In the genomic region with DNA sequence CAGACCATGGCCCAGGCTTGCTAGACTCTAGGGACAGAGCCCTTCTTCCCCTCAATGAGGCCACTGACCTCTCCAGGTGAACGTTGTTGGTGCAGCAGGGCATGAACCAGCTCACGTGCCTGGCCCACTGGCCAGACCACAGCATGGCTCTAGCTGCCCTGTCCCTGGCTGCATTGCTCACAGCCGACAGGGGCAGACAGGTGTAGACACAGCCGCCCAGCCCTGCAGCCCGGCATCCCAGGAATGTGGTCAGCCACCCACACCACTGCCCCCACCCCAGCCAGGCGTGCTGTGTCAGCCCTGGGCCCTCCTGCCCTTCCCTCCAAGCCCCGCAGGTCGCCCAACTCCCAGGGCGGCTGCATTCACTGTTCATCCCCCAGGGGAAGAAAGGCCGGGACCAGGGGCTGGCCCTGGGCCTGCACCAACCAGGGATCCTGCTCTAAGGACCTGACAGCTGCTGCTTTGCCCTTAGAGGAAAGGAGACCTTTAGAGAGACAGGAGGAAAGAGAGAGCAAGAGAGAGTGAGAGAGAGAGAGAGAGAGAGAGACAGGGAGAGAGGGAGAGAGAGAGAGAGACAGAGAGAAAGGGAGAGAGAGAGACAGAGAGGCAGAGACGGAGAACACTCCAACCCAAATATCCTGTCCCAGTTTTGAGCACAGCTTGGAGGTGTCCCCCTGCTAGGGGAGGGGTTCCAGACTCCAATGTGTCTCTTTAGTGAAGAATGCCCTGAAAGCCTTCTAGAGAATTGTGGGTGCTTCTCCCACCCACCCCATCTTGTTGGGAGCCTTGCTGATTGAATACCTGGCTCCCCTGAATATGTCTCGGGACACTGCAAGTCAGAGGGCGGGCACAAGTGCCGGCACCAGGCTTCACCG, we compare ENCODE assay signal across 1 cellular context.
TF ChIP-seq lines count a peak whose summit lies in the region.

No MANE protein-coding gene starts in this region.

TF ChIP-seq in WTC11, 78 proteins besides CTCF, POLR2A, EP300 and RAD21 (continued from another document):
- TF ChIP-seq AFF4 (CRISPR knock-in tag; IDR thresholded peaks at IDR 0.05; ENCODE audit: borderline replicate concordance) (no peak), IRF2 (CRISPR knock-in tag; IDR thresholded peaks at IDR 0.05; ENCODE audit: borderline replicate concordance, low read depth) (no peak), TEAD4 (CRISPR knock-in tag; IDR thresholded peaks at IDR 0.05) (peak; percentile 58; the same call in 1 of the 2 replicates), RELA (CRISPR knock-in tag; IDR thresholded peaks at IDR 0.05; ENCODE audit: borderline replicate concordance) (no peak)
